In the genomic region with DNA sequence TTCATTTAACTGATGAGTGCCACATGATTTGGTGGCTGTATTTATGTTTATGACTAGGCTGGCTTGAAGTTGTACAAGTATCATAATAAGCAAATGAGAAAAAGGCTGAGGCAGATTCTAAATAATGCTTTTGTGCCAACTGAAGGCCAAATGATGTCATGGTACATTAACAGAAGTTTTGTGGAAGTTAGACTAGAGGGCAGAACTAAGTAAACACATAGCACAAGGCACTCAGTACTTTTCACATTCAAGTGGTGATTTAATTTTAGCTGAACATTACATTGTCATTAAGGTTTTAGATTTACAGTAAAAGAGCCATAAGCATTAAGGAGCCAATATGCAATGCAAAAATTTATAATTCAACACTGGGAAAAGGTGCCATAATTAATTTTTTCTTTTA, we compare ENCODE assay signal across 24 cellular contexts.
"Had no signal": no experiment of that assay in that cellular context is flagged by ENCODE, and none has a peak within 500 bp of the region (broad histone marks: within the 10 kb centered on the region; RNA-seq: fewer than 3 reads in every experiment).

No MANE protein-coding gene starts in this region.

- H3K4me3 ChIP-seq: colonic mucosa, lung, smooth muscle cell, stomach, vagina had no signal

- H3K9me3 ChIP-seq: colonic mucosa, stomach, vagina had no signal

- H3K4me1 ChIP-seq: colonic mucosa, vagina had no signal

- H3K27ac ChIP-seq: colonic mucosa, epithelial cell of prostate, foreskin keratinocyte, parathyroid adenoma, stomach, vagina had no signal

- H3K27me3 Mint-ChIP-seq: activated CD4-positive, alpha-beta T cell treated with anti-CD3 and anti-CD28 coated beads, Interleukin-2, amount 10 ng/mL, durations not matched to agents 7 days and 5 days; activated naive CD4-positive, alpha-beta T cell treated with anti-CD3 and anti-CD28 coated beads, Interleukin-2, amount 10 ng/mL, durations not matched to agents 7 days and 5 days; activated naive CD8-positive, alpha-beta T cell treated with anti-CD3 and anti-CD28 coated beads, Interleukin-2, amount 50 U/mL, for 24 hours; central memory CD8-positive, alpha-beta T cell; natural killer cell treated with Interleukin-12 subunit alpha and Interleukin-12 subunit beta and Interleukin-15 and Interleukin-18, amount 100 ng/mL, for 72 hours had no signal

- H3K4me1 Mint-ChIP-seq: mesothelial cell of epicardium had no signal

- H3K4me3 Mint-ChIP-seq: activated CD4-positive, alpha-beta T cell treated with anti-CD3 and anti-CD28 coated beads, Interleukin-2, amount 10 ng/mL, durations not matched to agents 7 days and 5 days; activated naive CD4-positive, alpha-beta T cell treated with anti-CD3 and anti-CD28 coated beads, Interleukin-2, amount 10 ng/mL, durations not matched to agents 7 days and 5 days; activated naive CD8-positive, alpha-beta T cell treated with anti-CD3 and anti-CD28 coated beads, Interleukin-2, amount 50 U/mL, for 24 hours; central memory CD8-positive, alpha-beta T cell; endodermal cell; mesothelial cell of epicardium; natural killer cell treated with Interleukin-12 subunit alpha and Interleukin-12 subunit beta and Interleukin-15 and Interleukin-18, amount 100 ng/mL, for 72 hours; WTC11 had no signal

- H3K27ac Mint-ChIP-seq: activated CD4-positive, alpha-beta T cell treated with anti-CD3 and anti-CD28 coated beads, Interleukin-2, amount 10 ng/mL, durations not matched to agents 7 days and 5 days; activated naive CD4-positive, alpha-beta T cell treated with anti-CD3 and anti-CD28 coated beads, Interleukin-2, amount 10 ng/mL, durations not matched to agents 7 days and 5 days; activated naive CD8-positive, alpha-beta T cell treated with anti-CD3 and anti-CD28 coated beads, Interleukin-2, amount 50 U/mL, for 24 hours; endodermal cell; mesothelial cell of epicardium; natural killer cell treated with Interleukin-12 subunit alpha and Interleukin-12 subunit beta and Interleukin-15 and Interleukin-18, amount 100 ng/mL, for 72 hours; WTC11 had no signal

- H3K9me3 Mint-ChIP-seq: activated CD4-positive, alpha-beta T cell treated with anti-CD3 and anti-CD28 coated beads, Interleukin-2, amount 10 ng/mL, durations not matched to agents 7 days and 5 days; activated naive CD4-positive, alpha-beta T cell treated with anti-CD3 and anti-CD28 coated beads, Interleukin-2, amount 10 ng/mL, durations not matched to agents 7 days and 5 days; central memory CD8-positive, alpha-beta T cell; endodermal cell; mesothelial cell of epicardium; natural killer cell treated with Interleukin-12 subunit alpha and Interleukin-12 subunit beta and Interleukin-15 and Interleukin-18, amount 100 ng/mL, for 72 hours; WTC11 had no signal

- DNase-seq: activated CD4-positive, alpha-beta T cell treated with anti-CD3 and anti-CD28 coated beads, Interleukin-2, amount 10 ng/mL, durations not matched to agents 7 days and 5 days; activated effector memory CD4-positive, alpha-beta T cell treated with Interleukin-2 at 50 U/mL for 16 hours; activated naive CD4-positive, alpha-beta T cell treated with anti-CD3 and anti-CD28 coated beads, Interleukin-2, amount 10 ng/mL, durations not matched to agents 7 days and 5 days; activated naive CD8-positive, alpha-beta T cell treated with anti-CD3 and anti-CD28 coated beads, Interleukin-2, amount 50 U/mL, for 24 hours; aorta; colonic mucosa; foreskin keratinocyte; hypothalamus; islet precursor cell; left colon; stimulated activated CD4-positive, alpha-beta T cell treated with anti-CD3 and anti-CD28 coated beads, Interleukin-4, amount 100 ng/mL, for 1 hour; stomach; trophoblast cell had no signal

- ATAC-seq: activated naive CD8-positive, alpha-beta T cell treated with anti-CD3 and anti-CD28 coated beads, Interleukin-2, amount 50 U/mL, for 24 hours; foreskin keratinocyte; left colon; natural killer cell treated with Interleukin-12 subunit alpha and Interleukin-12 subunit beta and Interleukin-15 and Interleukin-18, amount 100 ng/mL, for 72 hours; sciatic nerve; WTC11 had no signal

- H3K27me3 ChIP-seq: colonic mucosa, foreskin keratinocyte, stomach, vagina had no signal
